10 cellular contexts compared by ENCODE assay signal in genomic region chr2:69138793-69139510, GRCh38.
A peak's percentile ranks its signal among the peaks of the same experiment; 100 is the strongest.
DNase-seq lines count a peak whose midpoint lies in the region; ATAC-seq and TF ChIP-seq lines count a peak whose summit lies in the region.
"Had no signal": no experiment of that assay in that cellular context is flagged by ENCODE, and none has a peak within 500 bp of the region (broad histone marks: within the 10 kb centered on the region; RNA-seq: fewer than 3 reads in every experiment).

No MANE protein-coding gene starts in this region.

- H3K27me3 Mint-ChIP-seq in naive thymus-derived CD8-positive, alpha-beta T cell: peaks cover 0 to 12% (median 1%) of the 10 kb centered on the region in 5 donors

- H3K36me3 ChIP-seq in mucosa of descending colon (ENCODE audit: low read depth) (no peaks in the 10 kb centered on the region), WERI-Rb-1 (no peaks in the 10 kb centered on the region)

- H3K4me1 ChIP-seq in mucosa of descending colon (ENCODE audit: low read depth): no peaks in the 10 kb centered on the region

- H3K36me3 Mint-ChIP-seq in naive thymus-derived CD8-positive, alpha-beta T cell: no peaks in the 10 kb centered on the region

- H3K9me3 Mint-ChIP-seq in naive thymus-derived CD8-positive, alpha-beta T cell: no peaks in the 10 kb centered on the region

- H3K4me3 Mint-ChIP-seq in naive thymus-derived CD8-positive, alpha-beta T cell: no peak overlapping the region
- H3K4me3 Mint-ChIP-seq: B cell had no signal

- no peak overlapping the region for H3K27ac Mint-ChIP-seq in naive thymus-derived CD8-positive, alpha-beta T cell
- H3K27ac Mint-ChIP-seq: B cell had no signal

- POLR2A ChIA-PET in AG04450 (lab: Yijun Ruan, JAX): no interaction called here
- POLR2A ChIA-PET in naive thymus-derived CD8-positive, alpha-beta T cell (lab: Charles Lee): interaction anchor here (0.6 kb wide), 1 partner anchor 614 kb away, joined by 3 read pairs; no protein-coding TSS in a partner anchor

- peak; percentile 32 for DNase-seq in AG04450 (ENCODE audit: low read depth, low spot score)
- DNase-seq in M059J (ENCODE audit: low read depth): peak; percentile 94
- DNase-seq in dedifferentiated amniotic fluid mesenchymal stem cell (ENCODE audit: extremely low spot score): peak; percentile 41
- peak; percentile 41 to 55 (median 44) for DNase-seq in mucosa of descending colon
- no peak for DNase-seq in naive thymus-derived CD8-positive, alpha-beta T cell
- no peak for DNase-seq in foreskin melanocyte
- no peak for DNase-seq in WERI-Rb-1
- DNase-seq in mucosa of gallbladder (ENCODE audit: low spot score): no peak
- DNase-seq: Karpas-422 had no signal

- no peak for TF ChIP-seq CTCF in AG04450 (IDR thresholded peaks at IDR 0.05; ENCODE audit: low read depth, low read length)
- no peak for TF ChIP-seq CTCF in mucosa of descending colon (IDR thresholded peaks at IDR 0.05)
- TF ChIP-seq CTCF in WERI-Rb-1 (IDR thresholded peaks at IDR 0.05; ENCODE audit: low read depth, low read length): no peak

- H3K9me3 ChIP-seq in AG04450 (ENCODE audit: control insufficient read depth, insufficient read depth, low read length) (no peaks in the 10 kb centered on the region), mucosa of descending colon (no peaks in the 10 kb centered on the region), WERI-Rb-1 (ENCODE audit: severe bottlenecking) (no peaks in the 10 kb centered on the region)

- H3K27ac ChIP-seq in AG04450 (ENCODE audit: low read depth, low read length) (peak overlapping the region; percentile 63), WERI-Rb-1 (no peak overlapping the region)

- intact Hi-C loops in mucosa of descending colon (cut with DNase I, micrococcal nuclease): no loop called here

- no peaks in the 10 kb centered on the region for H3K4me1 Mint-ChIP-seq in naive thymus-derived CD8-positive, alpha-beta T cell
- H3K4me1 Mint-ChIP-seq: B cell had no signal

- peak; percentile 93 for ATAC-seq in mucosa of descending colon
- ATAC-seq in naive thymus-derived CD8-positive, alpha-beta T cell: no peak

- H3K4me3 ChIP-seq in AG04450 (ENCODE audit: low read depth, low read length) (no peak overlapping the region; the same call in 1 of the 2 replicates), mucosa of descending colon (no peak overlapping the region), WERI-Rb-1 (ENCODE audit: low read depth, low read length) (no peak overlapping the region)

- H3K27me3 ChIP-seq in AG04450 (ENCODE audit: control insufficient read depth, insufficient read depth, low read length) (no peaks in the 10 kb centered on the region), WERI-Rb-1 (ENCODE audit: insufficient read depth, low read depth, severe bottlenecking) (no peaks in the 10 kb centered on the region)

- CTCF ChIA-PET in AG04450 (lab: Charles Lee): interaction anchor here (1.0 kb wide), 1 partner anchor 10 kb away, joined by 3 read pairs; no protein-coding TSS in a partner anchor

Comparison
In these comparisons a context has a peak if more than half of its experiments do, and no peak if none do; other contexts are left out.
1. DNase-seq: peak in AG04450 (single experiment), M059J (single experiment), dedifferentiated amniotic fluid mesenchymal stem cell (single experiment) and mucosa of descending colon (3 of 3); none in naive thymus-derived CD8-positive, alpha-beta T cell (0 of 10), foreskin melanocyte (single experiment), WERI-Rb-1 (single experiment) and mucosa of gallbladder (single experiment).